In genomic region chr2:19380532-19380931, GRCh38 we compare ENCODE assay signal across 25 cellular contexts. TPM values are rescaled to one million over a fixed set of nuclear protein-coding genes. Genes with fewer than 3 reads are reported as not detected.
"Had no signal": no experiment of that assay in that cellular context is flagged by ENCODE, and none has a peak within 500 bp of the region (broad histone marks: within the 10 kb centered on the region; RNA-seq: fewer than 3 reads in every experiment).

No MANE protein-coding gene starts in this region.

- H3K9me3 ChIP-seq: colonic mucosa, gastrocnemius medialis, neutrophil, pancreas, suprapubic skin, transverse colon had no signal

- FAIRE-seq: keratinocyte, pancreas had no signal

- ATAC-seq: esophagus mucosa; gastrocnemius medialis; left lobe of liver; natural killer cell; pancreas; sciatic nerve; stimulated activated naive CD8-positive, alpha-beta T cell treated with anti-CD3 and anti-CD28 coated beads, Interleukin-15, amount 100 ng/mL, for 72 hours had no signal

- H3K4me3 ChIP-seq: colonic mucosa, gastrocnemius medialis, lung, pancreas, smooth muscle cell, suprapubic skin, transverse colon had no signal

- H3K4me1 ChIP-seq: colonic mucosa, gastrocnemius medialis, pancreas, suprapubic skin, transverse colon had no signal

- H3K36me3 ChIP-seq: colonic mucosa, neutrophil, pancreas, suprapubic skin, transverse colon had no signal

- DNase-seq: colonic mucosa; effector CD8-positive, alpha-beta T cell; endodermal cell; foreskin fibroblast; gastrocnemius medialis; head of caudate nucleus; natural killer cell; pancreas; stimulated activated CD4-positive, alpha-beta T cell treated with anti-CD3 and anti-CD28 coated beads, Interleukin-12 subunit alpha, Interleukin-12 subunit beta, amount 100 ng/mL, for 4 hours; stimulated activated CD4-positive, alpha-beta T cell treated with anti-CD3 and anti-CD28 coated beads, Interleukin-1b, Interleukin-23, amount 100 ng/mL, for 48 hours; stimulated activated CD4-positive, alpha-beta T cell treated with anti-CD3 and anti-CD28 coated beads, Interleukin-4, amount 100 ng/mL, for 1 hour; stimulated activated CD8-positive, alpha-beta memory T cell treated with anti-CD3 and anti-CD28 coated beads, Interleukin-4, amount 100 ng/mL, for 48 hours; stimulated activated naive CD4-positive, alpha-beta T cell; stimulated activated naive CD8-positive, alpha-beta T cell treated with anti-CD3 and anti-CD28 coated beads, Interleukin-15, amount 100 ng/mL, for 72 hours; transverse colon had no signal

- H3K4me2 ChIP-seq: smooth muscle cell had no signal

- H3K27ac ChIP-seq: colonic mucosa, epithelial cell of prostate, gastrocnemius medialis, neutrophil, pancreas, suprapubic skin, transverse colon had no signal

- H3K27me3 ChIP-seq: colonic mucosa, gastrocnemius medialis, pancreas, suprapubic skin, transverse colon had no signal

RNA-seq across cellular contexts. Expression of gene OSR1, which starts 22.1 kb away (rescaled TPM):
- total RNA-seq: endodermal cell, natural killer cell, pulmonary artery endothelial cell had no signal
